In the genomic region with DNA sequence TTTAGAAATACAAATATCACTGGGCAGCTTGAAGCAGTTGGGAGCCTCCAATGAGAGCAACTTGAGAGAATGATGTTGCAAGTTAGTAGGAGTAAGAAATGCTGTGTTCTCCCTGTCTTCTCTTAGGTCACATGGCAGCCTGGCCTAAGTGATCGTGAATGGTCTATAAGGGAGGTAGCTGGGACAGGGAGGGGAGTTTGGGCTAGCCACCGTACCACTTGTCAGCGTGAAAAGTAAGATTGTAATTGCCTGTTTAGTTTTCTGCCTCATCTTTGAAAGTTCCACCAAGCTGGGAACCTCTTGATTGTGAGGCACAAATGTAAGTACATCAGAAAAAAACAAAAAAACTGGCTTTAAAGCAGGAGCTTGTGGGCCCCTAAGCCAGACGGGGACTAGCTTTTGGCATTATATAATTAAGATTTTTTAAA, we compare ENCODE assay signal across 1 cellular context.
A peak's percentile ranks its signal among the peaks of the same experiment; 100 is the strongest.
TF ChIP-seq lines count a peak whose summit lies in the region.

No MANE protein-coding gene starts in this region.

TF ChIP-seq in HEK293, 187 proteins besides CTCF, POLR2A, EP300 and RAD21 (continued from another document):
- TF ChIP-seq, protein P1, sequence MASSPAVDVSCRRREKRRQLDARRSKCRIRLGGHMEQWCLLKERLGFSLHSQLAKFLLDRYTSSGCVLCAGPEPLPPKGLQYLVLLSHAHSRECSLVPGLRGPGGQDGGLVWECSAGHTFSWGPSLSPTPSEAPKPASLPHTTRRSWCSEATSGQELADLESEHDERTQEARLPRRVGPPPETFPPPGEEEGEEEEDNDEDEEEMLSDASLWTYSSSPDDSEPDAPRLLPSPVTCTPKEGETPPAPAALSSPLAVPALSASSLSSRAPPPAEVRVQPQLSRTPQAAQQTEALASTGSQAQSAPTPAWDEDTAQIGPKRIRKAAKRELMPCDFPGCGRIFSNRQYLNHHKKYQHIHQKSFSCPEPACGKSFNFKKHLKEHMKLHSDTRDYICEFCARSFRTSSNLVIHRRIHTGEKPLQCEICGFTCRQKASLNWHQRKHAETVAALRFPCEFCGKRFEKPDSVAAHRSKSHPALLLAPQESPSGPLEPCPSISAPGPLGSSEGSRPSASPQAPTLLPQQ (tag by site-specific recombination; IDR thresholded peaks at IDR 0.05), result 0 out of 2 replicates have a peak, but pooled peaks have one; percentile 15
